Comparison of ENCODE assay signal across 8 cellular contexts in the genomic region with DNA sequence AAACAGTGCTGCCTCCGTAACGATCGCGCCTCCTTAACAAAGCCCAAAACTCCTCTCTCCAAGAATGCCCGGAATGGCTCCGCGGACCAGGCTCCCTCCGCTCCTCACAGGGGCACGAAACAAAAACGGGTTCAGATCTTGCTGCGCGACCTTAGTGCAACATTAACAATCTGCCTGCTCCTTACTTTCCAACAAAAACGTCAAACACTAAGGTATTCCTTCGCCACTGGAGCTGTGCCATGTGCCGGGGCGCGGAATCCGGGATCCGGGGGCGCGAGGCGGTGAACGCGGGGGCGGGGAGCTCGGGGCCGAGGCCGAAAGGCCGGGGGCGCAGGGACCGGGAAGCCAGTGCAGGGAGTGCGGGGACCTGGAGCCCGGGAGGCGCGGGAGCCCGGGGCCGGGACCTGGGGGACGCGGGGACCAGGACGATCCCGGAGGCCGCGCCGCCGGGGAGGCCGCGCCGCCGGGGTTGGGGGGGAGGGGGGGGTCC. TPM values are rescaled to one million over a fixed set of nuclear protein-coding genes. Genes with fewer than 3 reads are reported as not detected.
DNase-seq lines count a peak whose midpoint lies in the region; ATAC-seq, FAIRE-seq and TF ChIP-seq lines count a peak whose summit lies in the region.

No MANE protein-coding gene starts in this region.

- TF ChIP-seq CTCF in GM06990 (IDR thresholded peaks at IDR 0.05; ENCODE audit: insufficient read depth, low read length, poor library complexity, severe bottlenecking) (no peak), HepG2 (CRISPR knock-in tag; IDR thresholded peaks at IDR 0.05) (no peak), suprapubic skin (IDR thresholded peaks at IDR 0.05) (no peak)

- H3K27ac ChIP-seq in cingulate gyrus (ENCODE audit: low read depth, low read length) = peak overlapping the region; percentile 47
- H3K27ac ChIP-seq in HepG2 (ENCODE audit: extremely low read length, insufficient read depth, low read length) = peak overlapping the region; percentile 54
- peak overlapping the region; percentile 83 for H3K27ac ChIP-seq in suprapubic skin

- H3K4me1 ChIP-seq in HAP-1 (peaks cover 6% of the 10 kb centered on the region), HepG2 (ENCODE audit: insufficient read depth, low read length) (peaks cover 28% of the 10 kb centered on the region), suprapubic skin (peaks cover 23% of the 10 kb centered on the region)

- H2AFZ ChIP-seq in HepG2 (ENCODE audit: low read length) = peak overlapping the region; percentile 69

- H3K79me2 ChIP-seq in HepG2 (ENCODE audit: insufficient read depth, low read length) = peaks cover 40% of the 10 kb centered on the region

- H3K27me3 ChIP-seq in GM06990 (replicated peaks; ENCODE audit: control insufficient read depth, insufficient read depth, low read length) (no peaks in the 10 kb centered on the region), HAP-1 (ENCODE audit: low read depth) (no peaks in the 10 kb centered on the region), HepG2 (ENCODE audit: control insufficient read depth in 1 of 2, insufficient read depth in 2 of 2, low read length in 2 of 2) (no peaks in the 10 kb centered on the region; a peak in 1 of 5 replicates), suprapubic skin (no peaks in the 10 kb centered on the region)

- peak overlapping the region; percentile 99 for H3K4me2 ChIP-seq in HepG2 (ENCODE audit: low read depth, low read length)

- no peak for TF ChIP-seq POLR2A in HepG2 (IDR thresholded peaks at IDR 0.05; ENCODE audit: insufficient read depth in 1 of 2, low read depth in 2 of 2, low read length in 2 of 2)
- TF ChIP-seq POLR2A in suprapubic skin (IDR thresholded peaks at IDR 0.05) = no peak

- H4K20me1 ChIP-seq in HepG2 (ENCODE audit: insufficient read depth, low read length) = peaks cover 20% of the 10 kb centered on the region

- intact Hi-C loops in HepG2 (cut with micrococcal nuclease; ENCODE audit: unreplicated experiment) = loop anchor here (1.0 to 10.0 kb wide), 2 partner anchors 60 to 145 kb away; a partner anchor contains a TSS

- peak; percentile 33 for ATAC-seq in HepG2

- CTCF ChIA-PET in HepG2 (lab: Yijun Ruan, JAX; ENCODE audit: low intra/inter-chr PET ratio, low total read pairs) = no interaction called here

- TF ChIP-seq RAD21 in HepG2 (CRISPR knock-in tag; IDR thresholded peaks at IDR 0.05) = no peak

- H3K4me3 ChIP-seq in GM06990 (replicated peaks; ENCODE audit: low read depth, low read length) = peak overlapping the region; percentile 88
- peak overlapping the region; percentile 76 for H3K4me3 ChIP-seq in HAP-1
- peak overlapping the region; percentile 66 to 99 (median 96) for H3K4me3 ChIP-seq in HepG2 (replicated peaks in 1 of 3; ENCODE audit: insufficient read depth in 1 of 3, low read depth in 2 of 3, low read length in 3 of 3)
- peak overlapping the region; percentile 84 for H3K4me3 ChIP-seq in suprapubic skin

- POLR2A ChIA-PET in HepG2 (lab: Yijun Ruan, JAX) = interaction anchor here (1.2 to 1.4 kb wide), 2 partner anchors 16 to 60 kb away, joined by 3 to 4 read pairs; a partner anchor contains a TSS

- DNase-seq in GM06990 (ENCODE audit: extremely low read depth, insufficient read length) (peak; percentile 25), HAP-1 (ENCODE audit: low spot score in 2 of 2) (peak; percentile 11 to 50), RPMI7951 (ENCODE audit: low read depth) (peak; percentile 15), HepG2 (ENCODE audit: low spot score) (no peak), suprapubic skin (ENCODE audit: low spot score in 2 of 2) (peak in 1 of 2 donors; percentile 68), GOT3 (lab: John Stamatoyannopoulos, UW) (no peak), SKM-1 treated with dmso at 0.1 percent for 144 hours (lab: John Stamatoyannopoulos, UW; ENCODE audit: unreplicated experiment) (no peak)

- BruUV-seq in HepG2 (replicated peaks; lab: Mats Ljungman, UMichigan) = no TSS peak

- in situ Hi-C loops in HAP-1 (cut with MboI; ENCODE audit: low sequenced_read_pairs) = loop anchor here (10.0 kb wide), 2 partner anchors 55 kb away; a partner anchor contains a TSS
- in situ Hi-C loops in HepG2 (cut with HindIII; ENCODE audit: extremely low pct_ligation_motif_present, low pct_unique_long_range_greater_than_20kb) = no loop called here

- no peak for FAIRE-seq in HepG2 (lab: Jason Lieb, UNC)

- peak overlapping the region; percentile 74 for H3K9ac ChIP-seq in HepG2 (ENCODE audit: insufficient read depth, low read depth, low read length)

- no peaks in the 10 kb centered on the region for H3K9me3 ChIP-seq in HAP-1
- H3K9me3 ChIP-seq in HepG2 (ENCODE audit: low read length) = no peaks in the 10 kb centered on the region
- H3K9me3 ChIP-seq in suprapubic skin = no peaks in the 10 kb centered on the region

- WGBS in HepG2 (ENCODE audit: low lambda C conversion rate) = 4% methylated on average over 9 of the region's 49 CpGs
- 0% methylated on average over 14 of the region's 49 CpGs for WGBS in suprapubic skin

- no peak for TF ChIP-seq EP300 in HepG2 (IDR thresholded peaks at IDR 0.05; ENCODE audit: low read depth in 2 of 2, low read length in 2 of 2)
- TF ChIP-seq EP300 in HepG2 (CRISPR knock-in tag; IDR thresholded peaks at IDR 0.05; ENCODE audit: borderline replicate concordance) = no peak
- TF ChIP-seq EP300 in suprapubic skin (IDR thresholded peaks at IDR 0.05) = no peak

- H3K36me3 ChIP-seq in GM06990 (ENCODE audit: control insufficient read depth, insufficient read depth, low read length) (no peaks in the 10 kb centered on the region), HAP-1 (replicated peaks) (no peaks in the 10 kb centered on the region; the same call in 1 of the 2 replicates), HepG2 (replicated peaks in 1 of 2; ENCODE audit: control insufficient read depth in 1 of 2, insufficient read depth in 2 of 2, low read length in 2 of 2) (no peaks in the 10 kb centered on the region), suprapubic skin (no peaks in the 10 kb centered on the region)

TF ChIP-seq in HepG2, 621 proteins besides CTCF, POLR2A, EP300 and RAD21 (continues in another document):
- TF ChIP-seq ZNF234 (CRISPR knock-in tag; conservative IDR thresholded peaks at IDR 0.05) (no peak), ZBTB7A (CRISPR knock-in tag; IDR thresholded peaks at IDR 0.05) (0 out of 2 replicates have a peak, but pooled peaks have one; percentile 35), BRCA1 (CRISPR knock-in tag; IDR thresholded peaks at IDR 0.05) (0 out of 2 replicates have a peak, but pooled peaks have one; percentile 53), ZNF550 (CRISPR knock-in tag; IDR thresholded peaks at IDR 0.05; ENCODE audit: borderline replicate concordance) (no peak)

RNA-seq across cellular contexts. Expression of a gene that starts 0.4 kb away (rescaled TPM):
- total RNA-seq in RPMI7951 (2014; rRNA removed; shearing (Covaris generic)) = 89.6 and 91.8 TPM in 2 replicates
- total RNA-seq in HepG2 (2016; rRNA removed; fragmentation: Illumina TruSeq; extraction: Trizol) (58.3 and 68.2 TPM in 2 replicates), suprapubic skin (100 to 1,000 TPM in 2 of 4 donors, 10 to 100 TPM in 2; 77.5 to 106 (median 99.4) TPM)
- total RNA-seq in HepG2 (2016; cell fraction: cytosol; rRNA removed; fragmentation: Illumina TruSeq; extraction: Trizol; ENCODE audit: low read depth) = 8.0 and 12.6 TPM in 2 replicates
- 52.9 and 61.7 TPM in 2 replicates for total RNA-seq in HepG2 (2016; cell fraction: insoluble cytoplasmic fraction; rRNA removed; fragmentation: Illumina TruSeq; extraction: Trizol)
- 15.5 and 18.4 TPM in 2 replicates for total RNA-seq in HepG2 (2016; cell fraction: membrane; rRNA removed; fragmentation: Illumina TruSeq; extraction: Trizol)
- total RNA-seq in HepG2 (2016; cell fraction: nucleus; rRNA removed; fragmentation: Illumina TruSeq; extraction: Trizol) = 43.3 and 49.9 TPM in 2 replicates
- polyA plus RNA-seq in HepG2 (2011; rRNA removed) = 38.1 and 39.0 TPM in 2 replicates
- 40.5 and 41.5 TPM in 2 replicates for polyA plus RNA-seq in HepG2 (2011; cell fraction: cytosol; rRNA removed)
- polyA plus RNA-seq in HepG2 (2011; cell fraction: nucleus; rRNA removed) = 56.2 and 59.8 TPM in 2 replicates
- polyA plus RNA-seq in HepG2 (2012) = 28.3 and 34.4 TPM in 2 replicates
- 2.5 and 2.6 TPM in 2 replicates for polyA plus RNA-seq in HepG2 (2016; cell fraction: cytosol; fragmentation: Illumina TruSeq; extraction: Trizol; ENCODE audit: low read depth)
- polyA plus RNA-seq in HepG2 (2016; cell fraction: insoluble cytoplasmic fraction; fragmentation: Illumina TruSeq; extraction: Trizol; ENCODE audit: low read depth) = 37.6 and 42.3 TPM in 2 replicates
- 5.2 and 7.3 TPM in 2 replicates for polyA plus RNA-seq in HepG2 (2016; cell fraction: membrane; fragmentation: Illumina TruSeq; extraction: Trizol; ENCODE audit: low read depth)
- 39.0 and 40.2 TPM in 2 replicates for polyA plus RNA-seq in HepG2 (2016; cell fraction: nucleus; fragmentation: Illumina TruSeq; extraction: Trizol; ENCODE audit: insufficient read depth, low read depth)
- 99.8 and 114 TPM in 2 replicates for polyA minus RNA-seq in HepG2 (2011; rRNA and poly(A)+ RNA removed; ENCODE audit: low replicate concordance)
- polyA minus RNA-seq in HepG2 (2011; cell fraction: cytosol; rRNA and poly(A)+ RNA removed) = 21.1 and 22.3 TPM in 2 replicates
- polyA minus RNA-seq in HepG2 (2011; cell fraction: nucleus; rRNA and poly(A)+ RNA removed) = 40.7 and 43.8 TPM in 2 replicates

RNA-seq across cellular contexts. Expression of a gene that starts 59.6 kb away (rescaled TPM):
- total RNA-seq in RPMI7951 (2014; rRNA removed; shearing (Covaris generic)) = 20.1 and 21.9 TPM in 2 replicates
- 23.4 and 25.0 TPM in 2 replicates for total RNA-seq in HepG2 (2016; rRNA removed; fragmentation: Illumina TruSeq; extraction: Trizol)
- 21.4 and 24.8 TPM in 2 replicates for total RNA-seq in HepG2 (2016; cell fraction: cytosol; rRNA removed; fragmentation: Illumina TruSeq; extraction: Trizol; ENCODE audit: low read depth)
- total RNA-seq in HepG2 (2016; cell fraction: insoluble cytoplasmic fraction; rRNA removed; fragmentation: Illumina TruSeq; extraction: Trizol) = 23.4 and 23.5 TPM in 2 replicates
- 11.4 and 13.6 TPM in 2 replicates for total RNA-seq in HepG2 (2016; cell fraction: membrane; rRNA removed; fragmentation: Illumina TruSeq; extraction: Trizol)
- 28.9 and 38.0 TPM in 2 replicates for total RNA-seq in HepG2 (2016; cell fraction: nucleus; rRNA removed; fragmentation: Illumina TruSeq; extraction: Trizol)
- polyA plus RNA-seq in HepG2 (2011; rRNA removed) = 6.8 and 7.2 TPM in 2 replicates
- polyA plus RNA-seq in HepG2 (2011; cell fraction: cytosol; rRNA removed) = 3.3 and 4.8 TPM in 2 replicates
- 6.9 and 9.4 TPM in 2 replicates for polyA plus RNA-seq in HepG2 (2011; cell fraction: nucleus; rRNA removed)
- polyA plus RNA-seq in HepG2 (2012) = 5.3 and 7.3 TPM in 2 replicates
- polyA plus RNA-seq in HepG2 (2016; cell fraction: cytosol; fragmentation: Illumina TruSeq; extraction: Trizol; ENCODE audit: low read depth) = 0.35 and 0.62 TPM in 2 replicates
- 12.8 and 13.1 TPM in 2 replicates for polyA plus RNA-seq in HepG2 (2016; cell fraction: insoluble cytoplasmic fraction; fragmentation: Illumina TruSeq; extraction: Trizol; ENCODE audit: low read depth)
- 0.81 and 1.0 TPM in 2 replicates for polyA plus RNA-seq in HepG2 (2016; cell fraction: membrane; fragmentation: Illumina TruSeq; extraction: Trizol; ENCODE audit: low read depth)
- polyA plus RNA-seq in HepG2 (2016; cell fraction: nucleus; fragmentation: Illumina TruSeq; extraction: Trizol; ENCODE audit: insufficient read depth, low read depth) = 27.6 and 32.7 TPM in 2 replicates
- polyA minus RNA-seq in HepG2 (2011; rRNA and poly(A)+ RNA removed; ENCODE audit: low replicate concordance) = 7.7 and 12.6 TPM in 2 replicates
- polyA minus RNA-seq in HepG2 (2011; cell fraction: cytosol; rRNA and poly(A)+ RNA removed) = 3.2 and 6.0 TPM in 2 replicates
- 26.3 and 31.6 TPM in 2 replicates for polyA minus RNA-seq in HepG2 (2011; cell fraction: nucleus; rRNA and poly(A)+ RNA removed)
- 10 to 100 TPM; 10.7 to 39.2 (median 18.2) TPM for total RNA-seq in suprapubic skin

Comparison
In these comparisons a context has a peak if more than half of its experiments do, and no peak if none do; other contexts are left out.
1. DNase-seq: peak in GM06990 (single experiment), HAP-1 (2 of 2) and RPMI7951 (single experiment); none in HepG2 (single experiment), GOT3 (single experiment) and SKM-1 treated with dmso at 0.1 percent for 144 hours (single experiment).
2. Peak in every context shown above with its lines, with median percentiles within 50 percentile points of each other: H3K4me3 ChIP-seq and H3K27ac ChIP-seq.